ENCODE assay signal across 1 cellular context in genomic region chr6:56335733-56336132, GRCh38.
A peak's percentile ranks its signal among the peaks of the same experiment; 100 is the strongest.
TF ChIP-seq lines count a peak whose summit lies in the region.

No MANE protein-coding gene starts in this region.

TF ChIP-seq in SK-N-SH treated with all-trans-retinoic acid at 6 μM for 48 hours, 23 proteins besides CTCF, POLR2A, EP300 and RAD21 (continued from another document):
- TF ChIP-seq TSHZ2 (CRISPR knock-in tag; IDR thresholded peaks at IDR 0.05): no peak
- no peak for TF ChIP-seq CREB5 (CRISPR knock-in tag; IDR thresholded peaks at IDR 0.05; ENCODE audit: low read depth)
- TF ChIP-seq PPARA (CRISPR knock-in tag; IDR thresholded peaks at IDR 0.05; ENCODE audit: borderline replicate concordance): no peak
- no peak for TF ChIP-seq ESRRG (CRISPR knock-in tag; IDR thresholded peaks at IDR 0.05)
- no peak for TF ChIP-seq CSDC2 (CRISPR knock-in tag; IDR thresholded peaks at IDR 0.05)
- no peak for TF ChIP-seq BACH2 (CRISPR knock-in tag; IDR thresholded peaks at IDR 0.05; ENCODE audit: borderline replicate concordance)
- TF ChIP-seq CSRNP3 (CRISPR knock-in tag; IDR thresholded peaks at IDR 0.05): no peak
- TF ChIP-seq ZFP3 (CRISPR knock-in tag; IDR thresholded peaks at IDR 0.05): no peak
- TF ChIP-seq ISL1 (CRISPR knock-in tag; IDR thresholded peaks at IDR 0.05): peak; percentile 44; the same call in 1 of the 2 replicates
- no peak for TF ChIP-seq ARNTL (CRISPR knock-in tag; IDR thresholded peaks at IDR 0.05; ENCODE audit: borderline replicate concordance, low read depth)
- TF ChIP-seq TCF4 (CRISPR knock-in tag; IDR thresholded peaks at IDR 0.05; ENCODE audit: borderline replicate concordance): no peak
- TF ChIP-seq ZFP30 (CRISPR knock-in tag; IDR thresholded peaks at IDR 0.05): no peak
TF ChIP-seq in SK-N-SH treated with all-trans-retinoic acid at 6 μM for 48 hours: peak in this region for 3.
